ENCODE assay signal across 1 cellular context in the genomic region with DNA sequence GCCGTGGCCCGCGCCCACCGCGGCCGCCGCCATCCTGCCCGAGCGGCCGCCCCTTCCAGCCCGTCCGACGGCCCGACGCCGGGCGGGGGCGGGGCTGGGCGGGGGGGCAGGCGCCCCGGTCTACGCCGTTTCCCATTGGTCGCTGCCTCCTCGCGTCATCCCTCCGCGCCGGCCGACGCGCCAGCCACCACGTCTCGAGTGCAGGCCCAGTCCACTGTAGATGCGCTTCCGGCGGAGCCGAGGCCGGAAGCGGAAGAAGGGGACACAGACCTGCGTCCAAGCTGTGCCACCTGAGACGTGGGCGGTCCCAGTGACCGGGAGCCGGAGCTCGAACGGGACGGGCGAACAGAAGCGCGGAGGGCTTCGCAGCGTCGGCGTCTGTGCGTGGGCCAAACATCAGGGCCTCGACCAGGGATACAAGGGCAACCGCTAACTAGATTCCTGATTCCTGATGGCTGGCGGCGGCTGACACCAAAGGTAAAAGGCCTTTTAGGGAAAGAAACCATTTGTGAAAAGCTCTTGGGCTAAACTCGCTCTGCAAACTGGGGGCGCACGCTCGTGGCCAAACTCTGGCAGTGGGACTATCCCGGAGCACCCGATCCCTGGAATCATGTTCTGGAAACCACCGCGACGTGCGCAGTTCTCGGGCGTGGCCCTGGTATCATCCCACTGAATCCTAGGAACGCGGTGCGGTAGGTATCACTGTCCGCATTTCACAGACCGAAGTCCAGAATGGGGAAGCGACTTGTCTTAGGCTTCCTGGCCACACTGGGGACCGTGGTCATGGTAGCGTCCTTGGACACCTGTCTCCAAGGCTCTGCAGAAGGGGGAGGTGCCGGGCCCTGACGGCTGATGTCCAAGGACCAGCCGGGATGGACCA.
TF ChIP-seq lines count a peak whose summit lies in the region.

A gene (minus strand): TSS at position 84 of the 880 bp plus-strand sequence. CDS start 51 bp downstream, at position 33.

TF ChIP-seq in H1, 55 proteins besides CTCF, POLR2A, EP300 and RAD21 (continued from another document):
- TF ChIP-seq TBP (IDR thresholded peaks at IDR 0.05; ENCODE audit: low read depth, low read length) = peak; percentile 81
- no peak for TF ChIP-seq SP4 (IDR thresholded peaks at IDR 0.05; ENCODE audit: low read length)
